In genomic region chr20:59308493-59309201, GRCh38 we compare ENCODE assay signal across 17 cellular contexts. TPM values are rescaled to one million over a fixed set of nuclear protein-coding genes. Genes with fewer than 3 reads are reported as not detected.
DNase-seq lines count a peak whose midpoint lies in the region; ATAC-seq and TF ChIP-seq lines count a peak whose summit lies in the region.
"Had no signal": no experiment of that assay in that cellular context is flagged by ENCODE, and none has a peak within 500 bp of the region (broad histone marks: within the 10 kb centered on the region; RNA-seq: fewer than 3 reads in every experiment).

No MANE protein-coding gene starts in this region.

- H3K27me3 Mint-ChIP-seq in activated CD4-positive, alpha-beta memory T cell treated with anti-CD3 and anti-CD28 coated beads, Interleukin-2, amount 10 ng/mL, durations not matched to agents 7 days and 5 days: peaks cover 9% of the 10 kb centered on the region
- peaks cover 4% of the 10 kb centered on the region for H3K27me3 Mint-ChIP-seq in activated CD4-positive, alpha-beta memory T cell treated with anti-CD3 and anti-CD28 coated beads for 36 hours
- H3K27me3 Mint-ChIP-seq in T-helper 17 cell: peaks cover 21% of the 10 kb centered on the region

- DNase-seq in activated CD4-positive, alpha-beta memory T cell treated with anti-CD3 and anti-CD28 coated beads, Interleukin-2, amount 10 ng/mL, durations not matched to agents 7 days and 5 days: peak; percentile 30
- DNase-seq in activated CD4-positive, alpha-beta memory T cell treated with anti-CD3 and anti-CD28 coated beads for 36 hours: no peak
- DNase-seq in T-helper 17 cell (no peak), left colon (peak; percentile 87 to 92), CD1c-positive myeloid dendritic cell (ENCODE audit: extremely low spot score) (no peak), H7 (no peak)
- no peak for DNase-seq in stimulated activated effector memory CD8-positive, alpha-beta T cell treated with anti-CD3 and anti-CD28 coated beads, Interleukin-12 subunit alpha, Interleukin-12 subunit beta, amount 100 ng/mL, for 72 hours (ENCODE audit: low spot score in 2 of 2)
- DNase-seq: 8988T, GM23248, Kasumi-1, NCI-H187 treated with DMSO at 0.1 percent for 48 hours, NCI-H2171 treated with DMSO at 0.1 percent for 48 hours, NCI-H510A, Right ventricle myocardium superior had no signal

- H3K36me3 ChIP-seq in gastroesophageal sphincter (no peaks in the 10 kb centered on the region), H7 (replicated peaks; ENCODE audit: control insufficient read depth, insufficient read depth, low read length) (no peaks in the 10 kb centered on the region)

- CTCF ChIA-PET in activated CD4-positive, alpha-beta memory T cell treated with anti-CD3 and anti-CD28 coated beads, Interleukin-2, amount 10 ng/mL, durations not matched to agents 7 days and 5 days (lab: Charles Lee): no interaction called here
- CTCF ChIA-PET in activated CD4-positive, alpha-beta memory T cell treated with anti-CD3 and anti-CD28 coated beads for 36 hours (lab: Charles Lee): no interaction called here

- H3K27ac Mint-ChIP-seq in activated CD4-positive, alpha-beta memory T cell treated with anti-CD3 and anti-CD28 coated beads, Interleukin-2, amount 10 ng/mL, durations not matched to agents 7 days and 5 days: peak overlapping the region; percentile 67
- no peak overlapping the region for H3K27ac Mint-ChIP-seq in activated CD4-positive, alpha-beta memory T cell treated with anti-CD3 and anti-CD28 coated beads for 36 hours
- peak overlapping the region; percentile 43 for H3K27ac Mint-ChIP-seq in T-helper 17 cell
- no peak overlapping the region for H3K27ac Mint-ChIP-seq in stimulated activated effector memory CD8-positive, alpha-beta T cell treated with anti-CD3 and anti-CD28 coated beads, Interleukin-12 subunit alpha, Interleukin-12 subunit beta, amount 100 ng/mL, for 72 hours

- no peak for TF ChIP-seq CTCF in gastroesophageal sphincter (IDR thresholded peaks at IDR 0.05)

- no peak overlapping the region for H3K4me3 ChIP-seq in gastroesophageal sphincter
- no peak overlapping the region for H3K4me3 ChIP-seq in H7 (ENCODE audit: insufficient read depth, low read depth, low read length)
- H3K4me3 ChIP-seq: GM23248 had no signal

- peaks cover 35% of the 10 kb centered on the region for H3K27me3 ChIP-seq in gastroesophageal sphincter
- peaks cover 5% of the 10 kb centered on the region for H3K27me3 ChIP-seq in H7 (ENCODE audit: control insufficient read depth, insufficient read depth, low read length)

- POLR2A ChIA-PET in activated CD4-positive, alpha-beta memory T cell treated with anti-CD3 and anti-CD28 coated beads, Interleukin-2, amount 10 ng/mL, durations not matched to agents 7 days and 5 days (lab: Charles Lee): no interaction called here
- POLR2A ChIA-PET in activated CD4-positive, alpha-beta memory T cell treated with anti-CD3 and anti-CD28 coated beads for 36 hours (lab: Charles Lee): no interaction called here

- no peaks in the 10 kb centered on the region for H3K36me3 Mint-ChIP-seq in activated CD4-positive, alpha-beta memory T cell treated with anti-CD3 and anti-CD28 coated beads, Interleukin-2, amount 10 ng/mL, durations not matched to agents 7 days and 5 days (ENCODE audit: low read depth)
- no peaks in the 10 kb centered on the region for H3K36me3 Mint-ChIP-seq in activated CD4-positive, alpha-beta memory T cell treated with anti-CD3 and anti-CD28 coated beads for 36 hours
- peaks cover 1% of the 10 kb centered on the region for H3K36me3 Mint-ChIP-seq in T-helper 17 cell (ENCODE audit: low read depth)
- no peaks in the 10 kb centered on the region for H3K36me3 Mint-ChIP-seq in stimulated activated effector memory CD8-positive, alpha-beta T cell treated with anti-CD3 and anti-CD28 coated beads, Interleukin-12 subunit alpha, Interleukin-12 subunit beta, amount 100 ng/mL, for 72 hours

- intact Hi-C loops in activated CD4-positive, alpha-beta memory T cell treated with anti-CD3 and anti-CD28 coated beads for 36 hours (cut with micrococcal nuclease): no loop called here
- intact Hi-C loops in left colon (cut with DNase I, micrococcal nuclease): no loop called here

- H3K4me3 Mint-ChIP-seq in activated CD4-positive, alpha-beta memory T cell treated with anti-CD3 and anti-CD28 coated beads, Interleukin-2, amount 10 ng/mL, durations not matched to agents 7 days and 5 days: no peak overlapping the region
- no peak overlapping the region for H3K4me3 Mint-ChIP-seq in activated CD4-positive, alpha-beta memory T cell treated with anti-CD3 and anti-CD28 coated beads for 36 hours
- no peak overlapping the region for H3K4me3 Mint-ChIP-seq in T-helper 17 cell
- no peak overlapping the region for H3K4me3 Mint-ChIP-seq in stimulated activated effector memory CD8-positive, alpha-beta T cell treated with anti-CD3 and anti-CD28 coated beads, Interleukin-12 subunit alpha, Interleukin-12 subunit beta, amount 100 ng/mL, for 72 hours

- H3K9me3 ChIP-seq in T-helper 17 cell (ENCODE audit: control insufficient read depth, low read length, poor library complexity, severe bottlenecking) (no peaks in the 10 kb centered on the region), gastroesophageal sphincter (no peaks in the 10 kb centered on the region)

- ATAC-seq in T-helper 17 cell (peak; percentile 20), left colon (peak; percentile 95), gastroesophageal sphincter (no peak)
- ATAC-seq in stimulated activated effector memory CD8-positive, alpha-beta T cell treated with anti-CD3 and anti-CD28 coated beads, Interleukin-12 subunit alpha, Interleukin-12 subunit beta, amount 100 ng/mL, for 72 hours: peak; percentile 19
- ATAC-seq: Panc1 had no signal

- H3K27ac ChIP-seq in gastroesophageal sphincter: no peak overlapping the region
- H3K27ac ChIP-seq: C4-2B, GM23248 had no signal

- TF ChIP-seq EP300 in gastroesophageal sphincter (IDR thresholded peaks at IDR 0.05): no peak

- no peaks in the 10 kb centered on the region for H3K9me3 Mint-ChIP-seq in activated CD4-positive, alpha-beta memory T cell treated with anti-CD3 and anti-CD28 coated beads, Interleukin-2, amount 10 ng/mL, durations not matched to agents 7 days and 5 days
- no peaks in the 10 kb centered on the region for H3K9me3 Mint-ChIP-seq in activated CD4-positive, alpha-beta memory T cell treated with anti-CD3 and anti-CD28 coated beads for 36 hours
- H3K9me3 Mint-ChIP-seq in stimulated activated effector memory CD8-positive, alpha-beta T cell treated with anti-CD3 and anti-CD28 coated beads, Interleukin-12 subunit alpha, Interleukin-12 subunit beta, amount 100 ng/mL, for 72 hours: no peaks in the 10 kb centered on the region

- H3K4me1 ChIP-seq in gastroesophageal sphincter: no peaks in the 10 kb centered on the region

- 87 to 98% methylated on average over 4 to 5 of the region's 10 CpGs for WGBS in gastroesophageal sphincter (ENCODE audit: low coverage in 1 of 2), 2 donors

- TF ChIP-seq POLR2A in gastroesophageal sphincter (IDR thresholded peaks at IDR 0.05): no peak

- H3K4me1 Mint-ChIP-seq in activated CD4-positive, alpha-beta memory T cell treated with anti-CD3 and anti-CD28 coated beads, Interleukin-2, amount 10 ng/mL, durations not matched to agents 7 days and 5 days: peaks cover 34% of the 10 kb centered on the region
- peaks cover 7% of the 10 kb centered on the region for H3K4me1 Mint-ChIP-seq in activated CD4-positive, alpha-beta memory T cell treated with anti-CD3 and anti-CD28 coated beads for 36 hours (ENCODE audit: low read depth)
- H3K4me1 Mint-ChIP-seq in T-helper 17 cell: peaks cover 20% of the 10 kb centered on the region
- H3K4me1 Mint-ChIP-seq in stimulated activated effector memory CD8-positive, alpha-beta T cell treated with anti-CD3 and anti-CD28 coated beads, Interleukin-12 subunit alpha, Interleukin-12 subunit beta, amount 100 ng/mL, for 72 hours: no peaks in the 10 kb centered on the region

RNA-seq across cellular contexts. Expression of gene EDN3, which starts 8.2 kb away (rescaled TPM):
- under 1 TPM; 0.25 to 0.35 TPM for total RNA-seq in activated CD4-positive, alpha-beta memory T cell treated with anti-CD3 and anti-CD28 coated beads, Interleukin-2, amount 10 ng/mL, durations not matched to agents 7 days and 5 days
- total RNA-seq in activated CD4-positive, alpha-beta memory T cell treated with anti-CD3 and anti-CD28 coated beads for 36 hours: under 1 TPM in 1 of 2 experiments, not detected in 1; 0.10 TPM
- total RNA-seq in T-helper 17 cell (1 to 10 TPM in 1 of 2 donors, under 1 TPM in 1; 0.92 to 1.0 TPM), left colon (10 to 100 TPM; 60.6 to 63.1 TPM), gastroesophageal sphincter (1 to 10 TPM in 3 of 4 donors, under 1 TPM in 1; 0.40 to 9.7 (median 5.5) TPM)
- total RNA-seq in H7 (2014; rRNA removed; shearing (Covaris generic)): not detected in 2 replicates
- total RNA-seq: GM23248, Right ventricle myocardium superior had no signal

Comparison
In these comparisons a context has a peak if more than half of its experiments do, and no peak if none do; other contexts are left out.
1. DNase-seq: peak in activated CD4-positive, alpha-beta memory T cell treated with anti-CD3 and anti-CD28 coated beads, Interleukin-2, amount 10 ng/mL, durations not matched to agents 7 days and 5 days (single experiment) and left colon (2 of 2); none in activated CD4-positive, alpha-beta memory T cell treated with anti-CD3 and anti-CD28 coated beads for 36 hours (single experiment), T-helper 17 cell (0 of 3), stimulated activated effector memory CD8-positive, alpha-beta T cell treated with anti-CD3 and anti-CD28 coated beads, Interleukin-12 subunit alpha, Interleukin-12 subunit beta, amount 100 ng/mL, for 72 hours (0 of 2), CD1c-positive myeloid dendritic cell (single experiment) and H7 (single experiment).
2. H3K27ac Mint-ChIP-seq: peak in activated CD4-positive, alpha-beta memory T cell treated with anti-CD3 and anti-CD28 coated beads, Interleukin-2, amount 10 ng/mL, durations not matched to agents 7 days and 5 days (single experiment) and T-helper 17 cell (single experiment); none in activated CD4-positive, alpha-beta memory T cell treated with anti-CD3 and anti-CD28 coated beads for 36 hours (single experiment) and stimulated activated effector memory CD8-positive, alpha-beta T cell treated with anti-CD3 and anti-CD28 coated beads, Interleukin-12 subunit alpha, Interleukin-12 subunit beta, amount 100 ng/mL, for 72 hours (single experiment).
3. RNA of gene EDN3, which starts 8.2 kb away (total RNA-seq): 60.6 to 63.1 TPM in left colon; 0.40 to 9.7 TPM in gastroesophageal sphincter, 0.92 to 1.0 TPM in T-helper 17 cell, 0.25 to 0.35 TPM in activated CD4-positive, alpha-beta memory T cell treated with anti-CD3 and anti-CD28 coated beads, Interleukin-2, amount 10 ng/mL, durations not matched to agents 7 days and 5 days, 0.10 TPM in activated CD4-positive, alpha-beta memory T cell treated with anti-CD3 and anti-CD28 coated beads for 36 hours and not detected in H7; every median in the first group is over 4 times any median in the second.